In genomic region chr4:89110986-89111832, GRCh38 we compare ENCODE assay signal across 1 cellular context.
TF ChIP-seq lines count a peak whose summit lies in the region.

Gene TIGD2 (plus strand): TSS chr4:89111533. CDS start chr4:89112975, 1,442 bp downstream.

TF ChIP-seq in HepG2, 621 proteins besides CTCF, POLR2A, EP300 and RAD21 (continued from another document and continues in another):
- TF ChIP-seq ZBTB42 (CRISPR knock-in tag; IDR thresholded peaks at IDR 0.05) (0 out of 2 replicates have a peak, but pooled peaks have one; percentile 52), AGO1 (IDR thresholded peaks at IDR 0.05; ENCODE audit: low read depth, low read length, poor library complexity, severe bottlenecking) (no peak), ZNF550 (CRISPR knock-in tag; IDR thresholded peaks at IDR 0.05; ENCODE audit: borderline replicate concordance) (no peak), RARG (CRISPR knock-in tag; IDR thresholded peaks at IDR 0.05; ENCODE audit: low read depth) (no peak), ETV6 (CRISPR knock-in tag; conservative IDR thresholded peaks at IDR 0.05) (no peak), TBX3 (IDR thresholded peaks at IDR 0.05; ENCODE audit: borderline replicate concordance) (no peak), ZNF781 (CRISPR knock-in tag; IDR thresholded peaks at IDR 0.05; ENCODE audit: borderline replicate concordance, not compliant biosample characterization) (peak; percentile 26), MBD4 (IDR thresholded peaks at IDR 0.05; ENCODE audit: borderline replicate concordance, low read length) (no peak), MTA3 (CRISPR knock-in tag; IDR thresholded peaks at IDR 0.05) (no peak), ZNF703 (CRISPR knock-in tag; IDR thresholded peaks at IDR 0.05; ENCODE audit: borderline replicate concordance) (peak; percentile 79; the same call in 1 of the 2 replicates), SKIL (CRISPR knock-in tag; IDR thresholded peaks at IDR 0.05; ENCODE audit: borderline replicate concordance) (peak; percentile 50; the same call in 1 of the 2 replicates), ATM (IDR thresholded peaks at IDR 0.05; ENCODE audit: borderline replicate concordance) (no peak), ZNF749 (CRISPR knock-in tag; IDR thresholded peaks at IDR 0.05; ENCODE audit: borderline replicate concordance) (peak; percentile 77; the same call in 1 of the 2 replicates), MEIS1 (CRISPR knock-in tag; IDR thresholded peaks at IDR 0.05; ENCODE audit: borderline replicate concordance) (peak; percentile 70; the same call in 1 of the 2 replicates), ZNF331 (CRISPR knock-in tag; IDR thresholded peaks at IDR 0.05) (no peak; the same call in 1 of the 2 replicates), KLF9 (CRISPR knock-in tag; IDR thresholded peaks at IDR 0.05; ENCODE audit: low read depth) (no peak), NR2F2 (IDR thresholded peaks at IDR 0.05; ENCODE audit: borderline replicate concordance, low read depth) (no peak), KDM6A (CRISPR knock-in tag; IDR thresholded peaks at IDR 0.05; ENCODE audit: low read depth) (no peak), ZNF275 (CRISPR knock-in tag; IDR thresholded peaks at IDR 0.05; ENCODE audit: borderline replicate concordance) (no peak), FOXA1 (IDR thresholded peaks at IDR 0.05) (no peak), FOXA1 (CRISPR knock-in tag; IDR thresholded peaks at IDR 0.05) (peak; percentile 75), BRD4 (CRISPR knock-in tag; IDR thresholded peaks at IDR 0.05) (peak; percentile 60; the same call in 1 of the 2 replicates), KLF6 (CRISPR knock-in tag; IDR thresholded peaks at IDR 0.05) (peak; percentile 87), RCOR2 (CRISPR knock-in tag; IDR thresholded peaks at IDR 0.05) (peak; percentile 57; the same call in 1 of the 2 replicates), ZNF24 (IDR thresholded peaks at IDR 0.05) (no peak), E2F2 (CRISPR knock-in tag; IDR thresholded peaks at IDR 0.05; ENCODE audit: borderline replicate concordance) (0 out of 2 replicates have a peak, but pooled peaks have one; percentile 10), ZNF274 (CRISPR knock-in tag; IDR thresholded peaks at IDR 0.05) (peak; percentile 71; the same call in 1 of the 2 replicates), XRCC5 (optimal IDR thresholded peaks at IDR 0.05; ENCODE audit: low read length) (peak; percentile 4), ZNF460 (CRISPR knock-in tag; IDR thresholded peaks at IDR 0.05; ENCODE audit: borderline replicate concordance) (no peak), ATF7 (IDR thresholded peaks at IDR 0.05) (no peak), ATF7 (CRISPR knock-in tag; IDR thresholded peaks at IDR 0.05) (no peak), HNRNPH1 (optimal IDR thresholded peaks at IDR 0.05; ENCODE audit: low read depth, low read length) (no peak), ZNF17 (CRISPR knock-in tag; IDR thresholded peaks at IDR 0.05) (0 out of 2 replicates have a peak, but pooled peaks have one; percentile 70), ZNF841 (CRISPR knock-in tag; IDR thresholded peaks at IDR 0.05; ENCODE audit: borderline replicate concordance) (0 out of 2 replicates have a peak, but pooled peaks have one; percentile 63), ZNF704 (CRISPR knock-in tag; IDR thresholded peaks at IDR 0.05; ENCODE audit: borderline replicate concordance) (0 out of 2 replicates have a peak, but pooled peaks have one; percentile 48), ZNF432 (CRISPR knock-in tag; IDR thresholded peaks at IDR 0.05; ENCODE audit: borderline replicate concordance) (no peak), NFRKB (IDR thresholded peaks at IDR 0.05) (no peak), GFI1 (CRISPR knock-in tag; IDR thresholded peaks at IDR 0.05; ENCODE audit: borderline replicate concordance) (no peak), JUNB (CRISPR knock-in tag; IDR thresholded peaks at IDR 0.05; ENCODE audit: borderline replicate concordance) (0 out of 2 replicates have a peak, but pooled peaks have one; percentile 56), SALL2 (CRISPR knock-in tag; IDR thresholded peaks at IDR 0.05) (peak; percentile 78), SAFB2 (CRISPR knock-in tag; IDR thresholded peaks at IDR 0.05; ENCODE audit: borderline replicate concordance, low read depth) (no peak; the same call in 1 of the 2 replicates), ATF3 (CRISPR knock-in tag; IDR thresholded peaks at IDR 0.05) (no peak), ZNF777 (CRISPR knock-in tag; IDR thresholded peaks at IDR 0.05) (peak; percentile 84), ZNF101 (CRISPR knock-in tag; IDR thresholded peaks at IDR 0.05; ENCODE audit: borderline replicate concordance, low read depth) (no peak), ZNF18 (CRISPR knock-in tag; IDR thresholded peaks at IDR 0.05; ENCODE audit: insufficient replicate concordance) (peak; percentile 29), ZNF646 (CRISPR knock-in tag; IDR thresholded peaks at IDR 0.05) (no peak), EHMT2 (IDR thresholded peaks at IDR 0.05; ENCODE audit: borderline replicate concordance, low read depth, low read length) (no peak)
- TF ChIP-seq, protein P1, sequence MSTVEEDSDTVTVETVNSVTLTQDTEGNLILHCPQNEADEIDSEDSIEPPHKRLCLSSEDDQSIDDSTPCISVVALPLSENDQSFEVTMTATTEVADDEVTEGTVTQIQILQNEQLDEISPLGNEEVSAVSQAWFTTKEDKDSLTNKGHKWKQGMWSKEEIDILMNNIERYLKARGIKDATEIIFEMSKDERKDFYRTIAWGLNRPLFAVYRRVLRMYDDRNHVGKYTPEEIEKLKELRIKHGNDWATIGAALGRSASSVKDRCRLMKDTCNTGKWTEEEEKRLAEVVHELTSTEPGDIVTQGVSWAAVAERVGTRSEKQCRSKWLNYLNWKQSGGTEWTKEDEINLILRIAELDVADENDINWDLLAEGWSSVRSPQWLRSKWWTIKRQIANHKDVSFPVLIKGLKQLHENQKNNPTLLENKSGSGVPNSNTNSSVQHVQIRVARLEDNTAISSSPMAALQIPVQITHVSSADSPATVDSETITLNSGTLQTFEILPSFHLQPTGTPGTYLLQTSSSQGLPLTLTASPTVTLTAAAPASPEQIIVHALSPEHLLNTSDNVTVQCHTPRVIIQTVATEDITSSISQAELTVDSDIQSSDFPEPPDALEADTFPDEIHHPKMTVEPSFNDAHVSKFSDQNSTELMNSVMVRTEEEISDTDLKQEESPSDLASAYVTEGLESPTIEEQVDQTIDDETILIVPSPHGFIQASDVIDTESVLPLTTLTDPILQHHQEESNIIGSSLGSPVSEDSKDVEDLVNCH (CRISPR knock-in tag; IDR thresholded peaks at IDR 0.05), result no peak
- TF ChIP-seq, protein P2, sequence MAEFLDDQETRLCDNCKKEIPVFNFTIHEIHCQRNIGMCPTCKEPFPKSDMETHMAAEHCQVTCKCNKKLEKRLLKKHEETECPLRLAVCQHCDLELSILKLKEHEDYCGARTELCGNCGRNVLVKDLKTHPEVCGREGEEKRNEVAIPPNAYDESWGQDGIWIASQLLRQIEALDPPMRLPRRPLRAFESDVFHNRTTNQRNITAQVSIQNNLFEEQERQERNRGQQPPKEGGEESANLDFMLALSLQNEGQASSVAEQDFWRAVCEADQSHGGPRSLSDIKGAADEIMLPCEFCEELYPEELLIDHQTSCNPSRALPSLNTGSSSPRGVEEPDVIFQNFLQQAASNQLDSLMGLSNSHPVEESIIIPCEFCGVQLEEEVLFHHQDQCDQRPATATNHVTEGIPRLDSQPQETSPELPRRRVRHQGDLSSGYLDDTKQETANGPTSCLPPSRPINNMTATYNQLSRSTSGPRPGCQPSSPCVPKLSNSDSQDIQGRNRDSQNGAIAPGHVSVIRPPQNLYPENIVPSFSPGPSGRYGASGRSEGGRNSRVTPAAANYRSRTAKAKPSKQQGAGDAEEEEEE (CRISPR knock-in tag; IDR thresholded peaks at IDR 0.05; ENCODE audit: borderline replicate concordance), result no peak
